ENCODE assay signal across 15 cellular contexts in the genomic region with DNA sequence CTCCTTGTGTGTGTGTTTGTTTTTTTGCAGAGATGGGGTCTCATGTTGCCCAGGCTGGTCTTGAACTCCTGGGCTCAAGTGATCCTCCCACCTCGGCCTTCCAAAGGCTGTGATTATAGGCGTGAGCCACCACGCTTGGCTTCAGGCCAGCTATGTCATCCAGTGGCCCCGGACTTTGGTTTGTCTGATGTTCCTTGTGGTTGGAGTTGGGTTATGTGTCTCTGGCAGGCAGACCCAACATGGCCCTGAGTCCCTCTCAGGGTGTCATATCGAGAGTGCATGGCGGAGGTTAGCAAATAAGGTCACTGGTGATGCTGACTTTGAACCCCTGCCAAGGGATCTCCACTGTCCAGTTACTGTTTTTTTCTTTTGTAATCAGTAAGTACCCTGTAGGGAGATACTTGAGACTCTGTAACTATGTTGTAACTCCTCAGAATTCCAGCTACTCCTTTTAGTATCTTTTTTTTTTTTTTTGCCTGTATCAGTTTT. TPM values are rescaled to one million over a fixed set of nuclear protein-coding genes. Genes with fewer than 3 reads are reported as not detected.
A peak's percentile ranks its signal among the peaks of the same experiment; 100 is the strongest.
DNase-seq lines count a peak whose midpoint lies in the region; TF ChIP-seq lines count a peak whose summit lies in the region.
"Had no signal": no experiment of that assay in that cellular context is flagged by ENCODE, and none has a peak within 500 bp of the region (broad histone marks: within the 10 kb centered on the region; RNA-seq: fewer than 3 reads in every experiment).

No MANE protein-coding gene starts in this region.

- TF ChIP-seq CTCF in endodermal cell (conservative IDR thresholded peaks at IDR 0.05) (no peak), CD14-positive monocyte (IDR thresholded peaks at IDR 0.05) (no peak), hepatocyte (IDR thresholded peaks at IDR 0.05; ENCODE audit: poor library complexity) (no peak)

- peak; percentile 65 for DNase-seq in NCI-H2196 (lab: John Stamatoyannopoulos, UW; ENCODE audit: unreplicated experiment)
- DNase-seq in endodermal cell, result no peak
- peak; percentile 40 for DNase-seq in mucosa of gallbladder (ENCODE audit: low spot score)
- no peak for DNase-seq in activated naive CD4-positive, alpha-beta T cell treated with Interleukin-2 at 50 U/mL for 16 hours
- DNase-seq in CD14-positive monocyte (ENCODE audit: low spot score), result no peak
- no peak for DNase-seq in hepatocyte (ENCODE audit: low spot score)
- no peak for DNase-seq in posterior cingulate gyrus
- DNase-seq: HCEC 1CT; NCI-H2107; stimulated activated CD4-positive, alpha-beta T cell treated with anti-CD3 and anti-CD28 coated beads, Interleukin-12 subunit alpha, Interleukin-12 subunit beta, amount 100 ng/mL, for 4 hours had no signal

- H3K36me3 ChIP-seq in ACC112 (ENCODE audit: insufficient read depth, low read length) (peaks cover 12% of the 10 kb centered on the region; the same call in 1 of the 2 replicates), endodermal cell (ENCODE audit: control insufficient read depth, insufficient read depth, low read length) (peaks cover 82% of the 10 kb centered on the region), hepatocyte (replicated peaks; ENCODE audit: insufficient read depth, low read depth) (no peaks in the 10 kb centered on the region)

- H3K4me1 ChIP-seq in ACC112 (ENCODE audit: control insufficient read depth, insufficient read depth, low read length, unreplicated experiment), result peaks cover 11% of the 10 kb centered on the region
- no peaks in the 10 kb centered on the region for H3K4me1 ChIP-seq in endodermal cell (ENCODE audit: control insufficient read depth, insufficient read depth, low read length)
- no peaks in the 10 kb centered on the region for H3K4me1 ChIP-seq in hepatocyte (ENCODE audit: insufficient read depth)

- H2AFZ ChIP-seq in ACC112 (ENCODE audit: low read length, unreplicated experiment), result no peak overlapping the region
- H2AFZ ChIP-seq in hepatocyte, result no peak overlapping the region

- H3K36me3 Mint-ChIP-seq in endodermal cell (ENCODE audit: low read depth) (peaks cover 72% of the 10 kb centered on the region), CD14-positive monocyte (peaks cover 69 to 97% of the 10 kb centered on the region in 2 donors)

- H3K9me2 ChIP-seq in hepatocyte (replicated peaks; ENCODE audit: insufficient read depth), result no peaks in the 10 kb centered on the region

- H3K9me3 Mint-ChIP-seq in endodermal cell (no peaks in the 10 kb centered on the region), CD14-positive monocyte (no peaks in the 10 kb centered on the region)
- H3K9me3 Mint-ChIP-seq: memory B cell had no signal

- H3K4me3 ChIP-seq in ACC112 (ENCODE audit: low read depth, low read length) (no peak overlapping the region), endodermal cell (ENCODE audit: low read length) (no peak overlapping the region), hepatocyte (no peak overlapping the region)

- H3K4me1 Mint-ChIP-seq in endodermal cell, result no peaks in the 10 kb centered on the region
- H3K4me1 Mint-ChIP-seq in CD14-positive monocyte, result peaks cover 9% of the 10 kb centered on the region
- H3K4me1 Mint-ChIP-seq: memory B cell had no signal

- H3K79me2 ChIP-seq in ACC112 (ENCODE audit: control insufficient read depth, insufficient read depth, low read length, unreplicated experiment) (no peaks in the 10 kb centered on the region), hepatocyte (no peaks in the 10 kb centered on the region)

- WGBS in endodermal cell (ENCODE audit: insufficient coverage in 1 of 2, insufficient read length in 1 of 2), 2 experiments, result 90 to 97% methylated on average over 2 to 6 of the region's 6 CpGs
- 85% methylated on average over 6 of the region's 6 CpGs for WGBS in hepatocyte (ENCODE audit: low lambda C conversion rate, missing lambda C conversion rate)

- 0 out of 2 replicates have a peak overlapping the region, but pooled peaks have one; percentile 2 for H3K27ac ChIP-seq in ACC112 (ENCODE audit: low read depth, low read length)
- H3K27ac ChIP-seq in endodermal cell (ENCODE audit: low read depth, low read length), result no peak overlapping the region
- H3K27ac ChIP-seq in hepatocyte, result no peak overlapping the region
- H3K27ac ChIP-seq: epithelial cell of prostate, VCaP had no signal

- H3K4me3 Mint-ChIP-seq in endodermal cell (no peak overlapping the region), CD14-positive monocyte (no peak overlapping the region)
- H3K4me3 Mint-ChIP-seq: activated naive CD8-positive, alpha-beta T cell; memory B cell had no signal

- intact Hi-C loops in CD14-positive monocyte (cut with micrococcal nuclease) (no loop called here), posterior cingulate gyrus (cut with DNase I) (no loop called here)

- peak overlapping the region; percentile 46 for H3K27ac Mint-ChIP-seq in endodermal cell
- H3K27ac Mint-ChIP-seq in CD14-positive monocyte, result peak overlapping the region in 2 of 7 donors; percentile 32 to 46
- H3K27ac Mint-ChIP-seq: activated naive CD8-positive, alpha-beta T cell; memory B cell had no signal

- H4K20me1 ChIP-seq in hepatocyte (ENCODE audit: insufficient read depth, poor library complexity, severe bottlenecking), result no peaks in the 10 kb centered on the region

- H3K9me3 ChIP-seq in endodermal cell (ENCODE audit: control insufficient read depth, low read length) (no peaks in the 10 kb centered on the region), hepatocyte (ENCODE audit: low read depth) (no peaks in the 10 kb centered on the region)

- no peak overlapping the region for H3K4me2 ChIP-seq in hepatocyte

- H3K27me3 ChIP-seq in ACC112 (ENCODE audit: insufficient read depth, low read length), result no peaks in the 10 kb centered on the region
- H3K27me3 ChIP-seq in endodermal cell (ENCODE audit: control insufficient read depth, insufficient read depth, low read length, poor library complexity, severe bottlenecking), result no peaks in the 10 kb centered on the region
- no peaks in the 10 kb centered on the region for H3K27me3 ChIP-seq in hepatocyte

- no peaks in the 10 kb centered on the region for H3K27me3 Mint-ChIP-seq in endodermal cell (ENCODE audit: insufficient read depth)
- no peaks in the 10 kb centered on the region for H3K27me3 Mint-ChIP-seq in CD14-positive monocyte (ENCODE audit: low read depth in 3 of 3)
- H3K27me3 Mint-ChIP-seq: activated naive CD8-positive, alpha-beta T cell; memory B cell had no signal

- no peak overlapping the region for H3K9ac ChIP-seq in endodermal cell (ENCODE audit: extremely low read depth, low read length, poor library complexity, severe bottlenecking)

RNA-seq across cellular contexts. Expression of gene SMARCA4, which starts 37.3 kb away (rescaled TPM):
- total RNA-seq in endodermal cell (100 to 1,000 TPM; 290 to 292 TPM), mucosa of gallbladder (95.5 TPM), hepatocyte (36.9 and 80.7 TPM in 2 replicates)
- polyA plus RNA-seq in endodermal cell (2013, experiment 1 of 2), result 278 TPM
- polyA plus RNA-seq in endodermal cell (2013, experiment 2 of 2), result 266 TPM
- polyA plus RNA-seq in CD14-positive monocyte (1 to 10 TPM; 5.1 to 7.0 TPM), hepatocyte (93.4 and 108 TPM in 2 replicates)

Comparison
In these comparisons a context has a peak if more than half of its experiments do, and no peak if none do; other contexts are left out.
1. DNase-seq: peak in NCI-H2196 (single experiment) and mucosa of gallbladder (single experiment); none in endodermal cell (single experiment), activated naive CD4-positive, alpha-beta T cell treated with Interleukin-2 at 50 U/mL for 16 hours (single experiment), CD14-positive monocyte (single experiment), hepatocyte (single experiment) and posterior cingulate gyrus (0 of 10).